In genomic region chr3:46109635-46110005, GRCh38 we compare ENCODE assay signal across 15 cellular contexts.
DNase-seq lines count a peak whose midpoint lies in the region; ATAC-seq and TF ChIP-seq lines count a peak whose summit lies in the region.
"Had no signal": no experiment of that assay in that cellular context is flagged by ENCODE, and none has a peak within 500 bp of the region (broad histone marks: within the 10 kb centered on the region; RNA-seq: fewer than 3 reads in every experiment).

No MANE protein-coding gene starts in this region.

- no peaks in the 10 kb centered on the region; the same call in 1 of the 2 replicates for H3F3A ChIP-seq in Loucy (ENCODE audit: low read depth)

- peaks cover 23% of the 10 kb centered on the region for H3K36me3 Mint-ChIP-seq in activated CD4-positive, alpha-beta T cell treated with anti-CD3 and anti-CD28 coated beads, Interleukin-2, amount 10 ng/mL, durations not matched to agents 7 days and 5 days (ENCODE audit: low read depth)
- peaks cover 6% of the 10 kb centered on the region for H3K36me3 Mint-ChIP-seq in stimulated activated effector memory CD8-positive, alpha-beta T cell treated with anti-CD3 and anti-CD28 coated beads, Interleukin-12 subunit alpha, Interleukin-12 subunit beta, amount 100 ng/mL, for 72 hours

- no peak overlapping the region for H2AFZ ChIP-seq in Loucy (ENCODE audit: low read length)
- H2AFZ ChIP-seq: parathyroid adenoma had no signal

- H3K4me1 ChIP-seq in Loucy (ENCODE audit: insufficient read depth, low read length, poor library complexity, severe bottlenecking) (peaks cover 33% of the 10 kb centered on the region), colonic mucosa (peaks cover 7% of the 10 kb centered on the region)
- H3K4me1 ChIP-seq: ascending aorta, parathyroid adenoma had no signal

- DNase-seq in activated CD4-positive, alpha-beta T cell treated with anti-CD3 and anti-CD28 coated beads, Interleukin-2, amount 10 ng/mL, durations not matched to agents 7 days and 5 days, result no peak
- DNase-seq in activated CD4-positive, alpha-beta T cell treated with anti-CD3 and anti-CD28 coated beads, Interleukin-2, amount 50 U/mL, for 4 hours, result no peak
- DNase-seq in colonic mucosa, result no peak
- DNase-seq in stimulated activated effector memory CD8-positive, alpha-beta T cell treated with anti-CD3 and anti-CD28 coated beads, Interleukin-12 subunit alpha, Interleukin-12 subunit beta, amount 100 ng/mL, for 72 hours (ENCODE audit: low spot score in 2 of 2), result no peak
- no peak for DNase-seq in GM03348 (ENCODE audit: low spot score)
- DNase-seq: left cardiac atrium, NCI-H526 treated with DMSO at 0.1 percent for 48 hours, SW 1271 had no signal

- CTCF ChIA-PET in activated CD4-positive, alpha-beta T cell treated with anti-CD3 and anti-CD28 coated beads, Interleukin-2, amount 10 ng/mL, durations not matched to agents 7 days and 5 days (lab: Charles Lee), result no interaction called here

- H3K4me2 ChIP-seq in Loucy (ENCODE audit: low read depth, low read length, poor library complexity, severe bottlenecking), result peak overlapping the region; percentile 46

- no peak overlapping the region for H3K4me3 Mint-ChIP-seq in activated CD4-positive, alpha-beta T cell treated with anti-CD3 and anti-CD28 coated beads, Interleukin-2, amount 10 ng/mL, durations not matched to agents 7 days and 5 days
- H3K4me3 Mint-ChIP-seq in stimulated activated effector memory CD8-positive, alpha-beta T cell treated with anti-CD3 and anti-CD28 coated beads, Interleukin-12 subunit alpha, Interleukin-12 subunit beta, amount 100 ng/mL, for 72 hours, result peak overlapping the region; percentile 61

- H3K9me3 ChIP-seq in Loucy (ENCODE audit: insufficient read depth, low read depth, low read length) (no peaks in the 10 kb centered on the region), colonic mucosa (no peaks in the 10 kb centered on the region)
- H3K9me3 ChIP-seq: ascending aorta, esophagus muscularis mucosa had no signal

- no peaks in the 10 kb centered on the region for H3K27me3 ChIP-seq in Loucy (ENCODE audit: insufficient read depth, low read length, poor library complexity, severe bottlenecking)
- no peaks in the 10 kb centered on the region for H3K27me3 ChIP-seq in colonic mucosa
- H3K27me3 ChIP-seq: ascending aorta had no signal

- H3K36me3 ChIP-seq in Loucy (ENCODE audit: insufficient read depth, low read length), result no peaks in the 10 kb centered on the region
- no peaks in the 10 kb centered on the region for H3K36me3 ChIP-seq in colonic mucosa
- H3K36me3 ChIP-seq: ascending aorta, esophagus muscularis mucosa had no signal

- intact Hi-C loops in colonic mucosa (cut with DNase I), result no loop called here

- no peaks in the 10 kb centered on the region for H3K9me2 ChIP-seq in Loucy (replicated peaks; ENCODE audit: low read depth, low read length)

- TF ChIP-seq CTCF in Loucy (conservative IDR thresholded peaks at IDR 0.05; ENCODE audit: low read length) (no peak), colonic mucosa (IDR thresholded peaks at IDR 0.05) (no peak)

- H3K9ac ChIP-seq in Loucy (ENCODE audit: low read depth, low read length, poor library complexity, severe bottlenecking), result no peak overlapping the region
- no peak overlapping the region for H3K9ac ChIP-seq in colonic mucosa (ENCODE audit: low read depth in 2 of 2, low read length in 2 of 2)
- H3K9ac ChIP-seq: parathyroid adenoma had no signal

- H3K4me1 Mint-ChIP-seq in activated CD4-positive, alpha-beta T cell treated with anti-CD3 and anti-CD28 coated beads, Interleukin-2, amount 10 ng/mL, durations not matched to agents 7 days and 5 days, result peaks cover 76% of the 10 kb centered on the region
- peaks cover 85% of the 10 kb centered on the region for H3K4me1 Mint-ChIP-seq in stimulated activated effector memory CD8-positive, alpha-beta T cell treated with anti-CD3 and anti-CD28 coated beads, Interleukin-12 subunit alpha, Interleukin-12 subunit beta, amount 100 ng/mL, for 72 hours

- H3K27ac Mint-ChIP-seq in activated CD4-positive, alpha-beta T cell treated with anti-CD3 and anti-CD28 coated beads, Interleukin-2, amount 10 ng/mL, durations not matched to agents 7 days and 5 days, result peak overlapping the region; percentile 89
- H3K27ac Mint-ChIP-seq in stimulated activated effector memory CD8-positive, alpha-beta T cell treated with anti-CD3 and anti-CD28 coated beads, Interleukin-12 subunit alpha, Interleukin-12 subunit beta, amount 100 ng/mL, for 72 hours, result peak overlapping the region; percentile 94

- no peaks in the 10 kb centered on the region for H4K20me1 ChIP-seq in Loucy (ENCODE audit: insufficient read depth, low read length, poor library complexity, severe bottlenecking)

- POLR2A ChIA-PET in activated CD4-positive, alpha-beta T cell treated with anti-CD3 and anti-CD28 coated beads, Interleukin-2, amount 10 ng/mL, durations not matched to agents 7 days and 5 days (lab: Charles Lee), result no interaction called here

- peak overlapping the region; percentile 34 for H3K27ac ChIP-seq in colonic mucosa
- H3K27ac ChIP-seq: ascending aorta, esophagus muscularis mucosa, parathyroid adenoma had no signal

- H3K9me3 Mint-ChIP-seq in activated CD4-positive, alpha-beta T cell treated with anti-CD3 and anti-CD28 coated beads, Interleukin-2, amount 10 ng/mL, durations not matched to agents 7 days and 5 days, result peaks cover 18% of the 10 kb centered on the region
- H3K9me3 Mint-ChIP-seq in stimulated activated effector memory CD8-positive, alpha-beta T cell treated with anti-CD3 and anti-CD28 coated beads, Interleukin-12 subunit alpha, Interleukin-12 subunit beta, amount 100 ng/mL, for 72 hours, result peaks cover 7% of the 10 kb centered on the region

- H3K4me3 ChIP-seq in Loucy (ENCODE audit: low read length, poor library complexity, severe bottlenecking) (no peak overlapping the region), colonic mucosa (no peak overlapping the region)
- H3K4me3 ChIP-seq: ascending aorta, coronary artery, esophagus muscularis mucosa had no signal

- no peaks in the 10 kb centered on the region for H3K79me2 ChIP-seq in Loucy (ENCODE audit: insufficient read depth, low read length)
- H3K79me2 ChIP-seq: parathyroid adenoma had no signal

- peak; percentile 47 for ATAC-seq in stimulated activated effector memory CD8-positive, alpha-beta T cell treated with anti-CD3 and anti-CD28 coated beads, Interleukin-12 subunit alpha, Interleukin-12 subunit beta, amount 100 ng/mL, for 72 hours
- ATAC-seq in GM19397 (IDR thresholded peaks at IDR 0.05; ENCODE audit: unreplicated experiment) (no peak), HG03520 (IDR thresholded peaks at IDR 0.05; ENCODE audit: unreplicated experiment) (no peak)

- peaks cover 34% of the 10 kb centered on the region for H3K27me3 Mint-ChIP-seq in activated CD4-positive, alpha-beta T cell treated with anti-CD3 and anti-CD28 coated beads, Interleukin-2, amount 10 ng/mL, durations not matched to agents 7 days and 5 days
